In the genomic region with DNA sequence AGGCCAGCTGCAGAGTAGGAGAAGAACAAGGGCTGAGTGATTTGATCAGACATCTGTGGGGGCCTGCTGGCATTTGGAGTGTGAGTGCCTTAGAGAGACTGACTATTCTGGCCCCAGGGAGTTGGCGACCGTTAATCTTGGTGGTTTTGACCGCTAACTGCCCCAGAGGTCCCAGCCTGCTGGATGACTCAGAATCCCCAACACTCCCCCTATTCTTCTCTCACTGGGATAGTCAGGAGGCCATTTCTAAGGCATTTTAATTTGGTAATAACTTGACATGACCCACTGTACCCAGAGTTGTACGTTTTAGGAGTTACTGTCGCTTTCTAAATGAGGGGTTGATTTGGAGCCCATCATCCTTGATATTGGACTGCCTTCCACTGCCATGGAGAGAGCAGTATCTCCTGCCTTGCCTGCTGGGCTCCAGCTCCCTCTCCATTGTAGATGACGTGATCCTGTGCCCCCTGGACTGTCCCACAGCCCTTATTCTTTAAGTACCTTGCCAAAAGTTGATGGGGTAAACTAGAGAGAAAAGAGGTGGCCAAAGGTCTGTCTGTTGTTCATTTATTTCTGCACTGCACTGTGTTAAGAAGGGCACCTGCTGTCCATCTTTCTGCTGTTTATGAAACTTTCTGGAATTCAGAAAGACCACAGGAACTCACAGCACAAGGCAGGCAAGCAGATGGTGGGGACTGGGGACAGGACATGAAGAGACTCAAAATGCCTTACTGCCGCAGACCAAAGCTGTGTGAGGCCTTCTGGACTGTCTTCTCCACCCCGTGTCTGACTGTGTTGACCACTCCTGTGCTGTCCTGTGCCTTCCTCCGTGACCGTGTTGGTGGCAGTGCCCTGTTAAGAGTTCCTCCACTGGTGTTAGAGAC, we compare ENCODE assay signal across 8 cellular contexts.
DNase-seq lines count a peak whose midpoint lies in the region; ATAC-seq and TF ChIP-seq lines count a peak whose summit lies in the region.

No MANE protein-coding gene starts in this region.

- H4K20me1 ChIP-seq in GM23248 (ENCODE audit: insufficient read depth) (no peaks in the 10 kb centered on the region), PC-9 (ENCODE audit: insufficient read depth) (no peaks in the 10 kb centered on the region)

- TF ChIP-seq CTCF in PC-9 (conservative IDR thresholded peaks at IDR 0.05), result no peak

- no peaks in the 10 kb centered on the region for H3K9me2 ChIP-seq in GM23248 (ENCODE audit: insufficient read depth)
- no peaks in the 10 kb centered on the region for H3K9me2 ChIP-seq in PC-9 (ENCODE audit: insufficient read depth)

- no peaks in the 10 kb centered on the region for H3K27me3 ChIP-seq in GM23248 (replicated peaks; ENCODE audit: insufficient read depth)
- H3K27me3 ChIP-seq in PC-9 (ENCODE audit: insufficient read depth, low read depth), result no peaks in the 10 kb centered on the region
- no peaks in the 10 kb centered on the region for H3K27me3 ChIP-seq in rectal smooth muscle tissue (ENCODE audit: control insufficient read depth, insufficient read depth, low read length)

- H3K36me3 Mint-ChIP-seq in effector memory CD8-positive, alpha-beta T cell (ENCODE audit: insufficient read depth), result peaks cover 5% of the 10 kb centered on the region

- no peak overlapping the region for H3K4me3 Mint-ChIP-seq in effector memory CD8-positive, alpha-beta T cell

- H3K4me1 ChIP-seq in GM23248 (ENCODE audit: insufficient read depth), result peaks cover 31% of the 10 kb centered on the region
- peaks cover 72% of the 10 kb centered on the region for H3K4me1 ChIP-seq in PC-9 (replicated peaks; ENCODE audit: insufficient read depth)
- peaks cover 14% of the 10 kb centered on the region for H3K4me1 ChIP-seq in rectal smooth muscle tissue (ENCODE audit: control insufficient read depth, insufficient read depth, low read length)

- CTCF ChIA-PET in PC-9 (lab: Charles Lee), result no interaction called here

- in situ Hi-C loops in GM23248 (cut with MboI), result no loop called here

- H3K27ac ChIP-seq in GM23248, result peak overlapping the region; percentile 89
- peak overlapping the region; percentile 94 for H3K27ac ChIP-seq in PC-9
- peak overlapping the region; percentile 36 for H3K27ac ChIP-seq in rectal smooth muscle tissue (ENCODE audit: low read depth, low read length)

- peak; percentile 95 for DNase-seq in GM23248
- peak; percentile 82 to 86 for DNase-seq in PC-9
- DNase-seq in effector memory CD8-positive, alpha-beta T cell, result no peak
- no peak for DNase-seq in stimulated activated naive CD4-positive, alpha-beta T cell treated with Interleukin-2 at 50 U/mL for 16 hours (lab: John Stamatoyannopoulos, UW)
- DNase-seq in DMS79 (lab: John Stamatoyannopoulos, UW), result no peak
- DNase-seq in NCI-H748 (lab: John Stamatoyannopoulos, UW; ENCODE audit: unreplicated experiment), result no peak
- DNase-seq in NCI-H2029 (lab: John Stamatoyannopoulos, UW), result no peak

- H3K9ac ChIP-seq in GM23248, result peak overlapping the region; percentile 70
- no peak overlapping the region for H3K9ac ChIP-seq in rectal smooth muscle tissue (ENCODE audit: low read length)

- peaks cover 16 to 46% of the 10 kb centered on the region in 2 donors for H3K4me1 Mint-ChIP-seq in effector memory CD8-positive, alpha-beta T cell (ENCODE audit: low read depth in 2 of 2)

- H3K4me2 ChIP-seq in GM23248 (ENCODE audit: unreplicated experiment), result peak overlapping the region; percentile 61
- H3K4me2 ChIP-seq in PC-9, result peak overlapping the region; percentile 72

- H3K4me3 ChIP-seq in GM23248, result peak overlapping the region; percentile 38
- peak overlapping the region; percentile 22; the same call in 1 of the 2 replicates for H3K4me3 ChIP-seq in PC-9
- H3K4me3 ChIP-seq in rectal smooth muscle tissue (ENCODE audit: low read length), result no peak overlapping the region

- peaks cover 23% of the 10 kb centered on the region for H3F3A ChIP-seq in GM23248 (ENCODE audit: insufficient read depth)
- H3F3A ChIP-seq in PC-9 (ENCODE audit: insufficient read depth, low read depth), result peaks cover 51% of the 10 kb centered on the region

- no TSS peak for BruUV-seq in PC-9 (replicated peaks; lab: Mats Ljungman, UMichigan)

- no peak for ATAC-seq in effector memory CD8-positive, alpha-beta T cell (replicated peaks)

- H3K9me3 ChIP-seq in GM23248 (ENCODE audit: low read depth), result no peaks in the 10 kb centered on the region
- H3K9me3 ChIP-seq in PC-9 (ENCODE audit: insufficient read depth, low read depth), result no peaks in the 10 kb centered on the region

- no peaks in the 10 kb centered on the region for H3K79me2 ChIP-seq in GM23248 (ENCODE audit: insufficient read depth)
- no peaks in the 10 kb centered on the region for H3K79me2 ChIP-seq in PC-9 (ENCODE audit: low read depth)

- H3K27me3 Mint-ChIP-seq in effector memory CD8-positive, alpha-beta T cell, result no peaks in the 10 kb centered on the region

- H3K36me3 ChIP-seq in GM23248 (ENCODE audit: low read depth) (no peaks in the 10 kb centered on the region), PC-9 (ENCODE audit: low read depth) (no peaks in the 10 kb centered on the region), rectal smooth muscle tissue (ENCODE audit: control insufficient read depth, insufficient read depth, low read length) (no peaks in the 10 kb centered on the region)

- H2AFZ ChIP-seq in GM23248, result 0 out of 2 replicates have a peak overlapping the region, but pooled peaks have one; percentile 43
- no peak overlapping the region for H2AFZ ChIP-seq in PC-9

- WGBS in GM23248 (ENCODE audit: low coverage in 1 of 2, low lambda C conversion rate in 2 of 2, missing lambda C conversion rate in 2 of 2), 2 experiments, result 44 to 48% methylated on average over 10 of the region's 10 CpGs

- POLR2A ChIA-PET in PC-9 (lab: Charles Lee; ENCODE audit: unreplicated experiment), result interaction anchor here (0.6 to 0.8 kb wide), 2 partner anchors 11 to 186 kb away, joined by 5 to 10 read pairs; no protein-coding TSS in a partner anchor

- no peaks in the 10 kb centered on the region for H3K9me3 Mint-ChIP-seq in effector memory CD8-positive, alpha-beta T cell

- intact Hi-C loops in PC-9 (cut with micrococcal nuclease; ENCODE audit: unreplicated experiment), result loop anchor here (1.0 to 10.0 kb wide), 6 partner anchors 13 to 311 kb away; no protein-coding TSS in a partner anchor

- peak overlapping the region; percentile 11 to 30 for H3K27ac Mint-ChIP-seq in effector memory CD8-positive, alpha-beta T cell

Comparison
In these comparisons a context has a peak if more than half of its experiments do, and no peak if none do; other contexts are left out.
1. DNase-seq: peak in GM23248 (single experiment) and PC-9 (2 of 2); none in effector memory CD8-positive, alpha-beta T cell (0 of 3), stimulated activated naive CD4-positive, alpha-beta T cell treated with Interleukin-2 at 50 U/mL for 16 hours (single experiment), DMS79 (single experiment), NCI-H748 (single experiment) and NCI-H2029 (single experiment).
2. H3K27ac ChIP-seq: peak in every context shown above with its lines; median percentile 94 in PC-9; 89 in GM23248; 36 in rectal smooth muscle tissue.